In the genomic region with DNA sequence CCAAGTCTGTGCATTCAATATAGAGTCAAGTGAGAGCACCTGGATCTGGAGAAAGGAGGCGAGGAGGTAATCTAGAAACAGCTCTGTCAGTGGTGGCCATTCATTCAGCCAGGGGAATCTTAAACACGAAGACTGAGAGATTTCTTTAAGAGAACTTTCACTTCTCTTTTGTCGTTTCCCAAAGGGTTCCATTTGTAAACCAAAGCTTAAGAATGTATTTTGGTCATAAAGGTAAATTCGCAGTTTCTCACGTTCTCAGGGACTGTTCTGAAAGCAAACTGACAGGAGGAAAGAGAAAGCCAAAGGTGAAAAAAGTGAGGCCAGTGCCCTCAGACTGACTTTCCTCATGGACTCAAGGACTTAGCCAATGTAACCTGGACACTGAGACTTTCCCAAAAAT, we compare ENCODE assay signal across 9 cellular contexts.
DNase-seq lines count a peak whose midpoint lies in the region; ATAC-seq and TF ChIP-seq lines count a peak whose summit lies in the region.
"Had no signal": no experiment of that assay in that cellular context is flagged by ENCODE, and none has a peak within 500 bp of the region (broad histone marks: within the 10 kb centered on the region; RNA-seq: fewer than 3 reads in every experiment).

No MANE protein-coding gene starts in this region.

- ATAC-seq in GM19395 (IDR thresholded peaks at IDR 0.05; ENCODE audit: unreplicated experiment) (peak; percentile 84), HG02840 (IDR thresholded peaks at IDR 0.05; ENCODE audit: low FRiP score, unreplicated experiment) (peak; percentile 87), HG03520 (IDR thresholded peaks at IDR 0.05; ENCODE audit: unreplicated experiment) (peak; percentile 76), Right ventricle myocardium inferior (no peak), omental fat pad (ENCODE audit: low FRiP score) (no peak)

- peak; percentile 25 for DNase-seq in GM10266 (ENCODE audit: extremely low spot score)
- no peak for DNase-seq in Right ventricle myocardium inferior (ENCODE audit: missing footprints)
- DNase-seq in omental fat pad (ENCODE audit: low spot score): no peak
- no peak for DNase-seq in NCI-H146 treated with DMSO at 0.1 percent for 48 hours (lab: John Stamatoyannopoulos, UW; ENCODE audit: unreplicated experiment)
- DNase-seq in GOT3 (lab: John Stamatoyannopoulos, UW): no peak
- DNase-seq: activated CD4-positive, CD25-positive, alpha-beta regulatory T cell had no signal

- no peak for TF ChIP-seq CTCF in GM10266 (IDR thresholded peaks at IDR 0.05; ENCODE audit: control insufficient read depth, insufficient read depth, low read depth, missing control alignments)
- no peak for TF ChIP-seq CTCF in omental fat pad (IDR thresholded peaks at IDR 0.05)

- intact Hi-C loops in Right ventricle myocardium inferior (cut with DNase I): loop anchor here (5.0 kb wide), 1 partner anchor 475 kb away; no protein-coding TSS in a partner anchor

Comparison
In these comparisons a context has a peak if more than half of its experiments do, and no peak if none do; other contexts are left out.
1. ATAC-seq: peak in GM19395 (single experiment), HG02840 (single experiment) and HG03520 (single experiment); none in Right ventricle myocardium inferior (single experiment) and omental fat pad (single experiment).